Comparison of ENCODE assay signal across 1 cellular context in genomic region chr13:21142766-21143165, GRCh38.
TF ChIP-seq lines count a peak whose summit lies in the region.

No MANE protein-coding gene starts in this region.

TF ChIP-seq in WTC11, 78 proteins besides CTCF, POLR2A, EP300 and RAD21 (continued from another document):
- TF ChIP-seq, protein P1, sequence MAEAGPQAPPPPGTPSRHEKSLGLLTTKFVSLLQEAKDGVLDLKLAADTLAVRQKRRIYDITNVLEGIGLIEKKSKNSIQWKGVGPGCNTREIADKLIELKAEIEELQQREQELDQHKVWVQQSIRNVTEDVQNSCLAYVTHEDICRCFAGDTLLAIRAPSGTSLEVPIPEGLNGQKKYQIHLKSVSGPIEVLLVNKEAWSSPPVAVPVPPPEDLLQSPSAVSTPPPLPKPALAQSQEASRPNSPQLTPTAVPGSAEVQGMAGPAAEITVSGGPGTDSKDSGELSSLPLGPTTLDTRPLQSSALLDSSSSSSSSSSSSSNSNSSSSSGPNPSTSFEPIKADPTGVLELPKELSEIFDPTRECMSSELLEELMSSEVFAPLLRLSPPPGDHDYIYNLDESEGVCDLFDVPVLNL (CRISPR knock-in tag; IDR thresholded peaks at IDR 0.05; ENCODE audit: borderline replicate concordance, low read depth): no peak
- TF ChIP-seq, protein P2, sequence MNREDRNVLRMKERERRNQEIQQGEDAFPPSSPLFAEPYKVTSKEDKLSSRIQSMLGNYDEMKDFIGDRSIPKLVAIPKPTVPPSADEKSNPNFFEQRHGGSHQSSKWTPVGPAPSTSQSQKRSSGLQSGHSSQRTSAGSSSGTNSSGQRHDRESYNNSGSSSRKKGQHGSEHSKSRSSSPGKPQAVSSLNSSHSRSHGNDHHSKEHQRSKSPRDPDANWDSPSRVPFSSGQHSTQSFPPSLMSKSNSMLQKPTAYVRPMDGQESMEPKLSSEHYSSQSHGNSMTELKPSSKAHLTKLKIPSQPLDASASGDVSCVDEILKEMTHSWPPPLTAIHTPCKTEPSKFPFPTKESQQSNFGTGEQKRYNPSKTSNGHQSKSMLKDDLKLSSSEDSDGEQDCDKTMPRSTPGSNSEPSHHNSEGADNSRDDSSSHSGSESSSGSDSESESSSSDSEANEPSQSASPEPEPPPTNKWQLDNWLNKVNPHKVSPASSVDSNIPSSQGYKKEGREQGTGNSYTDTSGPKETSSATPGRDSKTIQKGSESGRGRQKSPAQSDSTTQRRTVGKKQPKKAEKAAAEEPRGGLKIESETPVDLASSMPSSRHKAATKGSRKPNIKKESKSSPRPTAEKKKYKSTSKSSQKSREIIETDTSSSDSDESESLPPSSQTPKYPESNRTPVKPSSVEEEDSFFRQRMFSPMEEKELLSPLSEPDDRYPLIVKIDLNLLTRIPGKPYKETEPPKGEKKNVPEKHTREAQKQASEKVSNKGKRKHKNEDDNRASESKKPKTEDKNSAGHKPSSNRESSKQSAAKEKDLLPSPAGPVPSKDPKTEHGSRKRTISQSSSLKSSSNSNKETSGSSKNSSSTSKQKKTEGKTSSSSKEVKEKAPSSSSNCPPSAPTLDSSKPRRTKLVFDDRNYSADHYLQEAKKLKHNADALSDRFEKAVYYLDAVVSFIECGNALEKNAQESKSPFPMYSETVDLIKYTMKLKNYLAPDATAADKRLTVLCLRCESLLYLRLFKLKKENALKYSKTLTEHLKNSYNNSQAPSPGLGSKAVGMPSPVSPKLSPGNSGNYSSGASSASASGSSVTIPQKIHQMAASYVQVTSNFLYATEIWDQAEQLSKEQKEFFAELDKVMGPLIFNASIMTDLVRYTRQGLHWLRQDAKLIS (CRISPR knock-in tag; IDR thresholded peaks at IDR 0.05; ENCODE audit: borderline replicate concordance): no peak
- TF ChIP-seq ETV6 (CRISPR knock-in tag; IDR thresholded peaks at IDR 0.05): no peak
- no peak for TF ChIP-seq FOXJ3 (CRISPR knock-in tag; IDR thresholded peaks at IDR 0.05; ENCODE audit: borderline replicate concordance)
- no peak for TF ChIP-seq ZNF317 (CRISPR knock-in tag; IDR thresholded peaks at IDR 0.05; ENCODE audit: borderline replicate concordance, low read depth)
- TF ChIP-seq TP53 (CRISPR knock-in tag; IDR thresholded peaks at IDR 0.05): no peak
- no peak for TF ChIP-seq JAZF1 (CRISPR knock-in tag; IDR thresholded peaks at IDR 0.05)
- TF ChIP-seq CBFB (CRISPR knock-in tag; IDR thresholded peaks at IDR 0.05; ENCODE audit: low read depth): no peak
- TF ChIP-seq, protein P3, sequence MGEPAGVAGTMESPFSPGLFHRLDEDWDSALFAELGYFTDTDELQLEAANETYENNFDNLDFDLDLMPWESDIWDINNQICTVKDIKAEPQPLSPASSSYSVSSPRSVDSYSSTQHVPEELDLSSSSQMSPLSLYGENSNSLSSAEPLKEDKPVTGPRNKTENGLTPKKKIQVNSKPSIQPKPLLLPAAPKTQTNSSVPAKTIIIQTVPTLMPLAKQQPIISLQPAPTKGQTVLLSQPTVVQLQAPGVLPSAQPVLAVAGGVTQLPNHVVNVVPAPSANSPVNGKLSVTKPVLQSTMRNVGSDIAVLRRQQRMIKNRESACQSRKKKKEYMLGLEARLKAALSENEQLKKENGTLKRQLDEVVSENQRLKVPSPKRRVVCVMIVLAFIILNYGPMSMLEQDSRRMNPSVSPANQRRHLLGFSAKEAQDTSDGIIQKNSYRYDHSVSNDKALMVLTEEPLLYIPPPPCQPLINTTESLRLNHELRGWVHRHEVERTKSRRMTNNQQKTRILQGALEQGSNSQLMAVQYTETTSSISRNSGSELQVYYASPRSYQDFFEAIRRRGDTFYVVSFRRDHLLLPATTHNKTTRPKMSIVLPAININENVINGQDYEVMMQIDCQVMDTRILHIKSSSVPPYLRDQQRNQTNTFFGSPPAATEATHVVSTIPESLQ (CRISPR knock-in tag; IDR thresholded peaks at IDR 0.05): no peak
- no peak for TF ChIP-seq SMAD4 (CRISPR knock-in tag; IDR thresholded peaks at IDR 0.05)
- no peak for TF ChIP-seq NR1H2 (CRISPR knock-in tag; IDR thresholded peaks at IDR 0.05)
TF ChIP-seq in WTC11: peak in this region for 0.
